In genomic region chr6:139423037-139423698, GRCh38 we compare ENCODE assay signal across 25 cellular contexts.
"Had no signal": no experiment of that assay in that cellular context is flagged by ENCODE, and none has a peak within 500 bp of the region (broad histone marks: within the 10 kb centered on the region; RNA-seq: fewer than 3 reads in every experiment).

No MANE protein-coding gene starts in this region.

- H3K27ac Mint-ChIP-seq: naive thymus-derived CD4-positive, alpha-beta T cell; nephron; neural progenitor cell; stimulated activated memory B cell treated with anti-CD40 and anti-IgM and Interleukin-4, amounts not matched to agents 10 μg/mL and 1 μg/mL and 100 μg/mL, for 72 hours; type B pancreatic cell had no signal

- H2AFZ ChIP-seq: hepatocyte, neural progenitor cell had no signal

- H3K36me3 ChIP-seq: esophagus muscularis mucosa, gastroesophageal sphincter, heart left ventricle, left lung, neural progenitor cell, prostate gland, right atrium auricular region, sigmoid colon, tibial artery had no signal

- H3K36me3 Mint-ChIP-seq: naive thymus-derived CD4-positive, alpha-beta T cell; neural progenitor cell; type B pancreatic cell had no signal

- H3K27me3 ChIP-seq: esophagus muscularis mucosa, foreskin keratinocyte, gastroesophageal sphincter, heart left ventricle, hepatocyte, left lung, neural progenitor cell, right atrium auricular region, sigmoid colon, testis, tibial artery had no signal

- DNase-seq: effector CD8-positive, alpha-beta T cell; foreskin keratinocyte; heart left ventricle; left cardiac atrium; left lung; mammary epithelial cell; mesendoderm; midbrain; naive thymus-derived CD4-positive, alpha-beta T cell; sigmoid colon; stimulated activated CD4-positive, alpha-beta T cell treated with anti-CD3 and anti-CD28 coated beads, Interleukin-4, amount 100 ng/mL, for 4 hours; stimulated activated naive CD8-positive, alpha-beta T cell treated with anti-CD3 and anti-CD28 coated beads, Interleukin-15, Interleukin-2, amounts not matched to agents 100 U/mL and 50 U/mL, for 24 hours; substantia nigra; testis; tibial artery had no signal

- H3K27me3 Mint-ChIP-seq: stimulated activated memory B cell treated with anti-CD40 and anti-IgM and Interleukin-4, amounts not matched to agents 10 μg/mL and 1 μg/mL and 100 μg/mL, for 72 hours; type B pancreatic cell had no signal

- H3K9ac ChIP-seq: neural progenitor cell, parathyroid adenoma had no signal

- H3K4me1 ChIP-seq: foreskin keratinocyte, gastroesophageal sphincter, left lung, prostate gland, right atrium auricular region, testis, tibial artery had no signal

- H3K4me3 Mint-ChIP-seq: naive thymus-derived CD4-positive, alpha-beta T cell; nephron; neural progenitor cell; stimulated activated memory B cell treated with anti-CD40 and anti-IgM and Interleukin-4, amounts not matched to agents 10 μg/mL and 1 μg/mL and 100 μg/mL, for 72 hours; type B pancreatic cell had no signal

- H3K9me3 Mint-ChIP-seq: nephron; neural progenitor cell; stimulated activated memory B cell treated with anti-CD40 and anti-IgM and Interleukin-4, amounts not matched to agents 10 μg/mL and 1 μg/mL and 100 μg/mL, for 72 hours; type B pancreatic cell had no signal

- H3K4me3 ChIP-seq: esophagus muscularis mucosa, gastroesophageal sphincter, heart left ventricle, hepatocyte, left lung, neural progenitor cell, prostate gland, right atrium auricular region, sigmoid colon, testis, tibial artery had no signal

- H3K27ac ChIP-seq: esophagus muscularis mucosa, foreskin keratinocyte, gastroesophageal sphincter, hepatocyte, left lung, neural progenitor cell, parathyroid adenoma, prostate gland, right atrium auricular region, sigmoid colon, testis, tibial artery had no signal

- H3K9me3 ChIP-seq: esophagus muscularis mucosa, gastroesophageal sphincter, heart left ventricle, left lung, prostate gland, right atrium auricular region, sigmoid colon, testis, tibial artery had no signal

- H3K4me1 Mint-ChIP-seq: nephron; stimulated activated memory B cell treated with anti-CD40 and anti-IgM and Interleukin-4, amounts not matched to agents 10 μg/mL and 1 μg/mL and 100 μg/mL, for 72 hours had no signal

- ATAC-seq: foreskin keratinocyte; gastroesophageal sphincter; heart left ventricle; left cardiac atrium; naive thymus-derived CD4-positive, alpha-beta T cell; stimulated activated memory B cell treated with anti-CD40 and anti-IgM and Interleukin-4, amounts not matched to agents 10 μg/mL and 1 μg/mL and 100 μg/mL, for 72 hours; stimulated activated naive CD8-positive, alpha-beta T cell treated with anti-CD3 and anti-CD28 coated beads, Interleukin-15, Interleukin-2, amounts not matched to agents 100 U/mL and 50 U/mL, for 24 hours had no signal

- H3K4me2 ChIP-seq: hepatocyte, neural progenitor cell had no signal
